In the genomic region with DNA sequence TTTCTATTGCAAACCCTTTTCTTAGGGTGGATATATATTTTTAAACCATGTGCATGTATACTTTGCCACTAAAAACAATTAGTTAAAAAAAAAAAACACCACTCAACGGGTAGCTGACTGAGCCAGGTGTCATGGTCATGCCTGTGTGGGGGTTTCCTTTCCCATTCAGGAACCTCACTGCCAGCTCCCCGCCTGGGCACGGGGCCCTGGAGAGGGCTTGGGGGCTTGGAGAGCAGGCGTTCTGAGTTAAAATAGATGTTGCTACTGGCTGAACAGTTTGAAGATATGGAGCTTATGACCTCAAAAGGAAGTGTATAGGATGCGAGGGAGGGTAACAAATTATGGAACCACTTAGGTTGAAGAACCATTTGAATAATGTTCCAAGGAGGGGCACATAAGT, we compare ENCODE assay signal across 19 cellular contexts. TPM values are rescaled to one million over a fixed set of nuclear protein-coding genes. Genes with fewer than 3 reads are reported as not detected.
DNase-seq lines count a peak whose midpoint lies in the region; ATAC-seq and TF ChIP-seq lines count a peak whose summit lies in the region.
"Had no signal": no experiment of that assay in that cellular context is flagged by ENCODE, and none has a peak within 500 bp of the region (broad histone marks: within the 10 kb centered on the region; RNA-seq: fewer than 3 reads in every experiment).

No MANE protein-coding gene starts in this region.

- no peak overlapping the region for H3K4me3 ChIP-seq in gastrocnemius medialis
- H3K4me3 ChIP-seq: A549, ascending aorta, neural progenitor cell had no signal

- no peaks in the 10 kb centered on the region for H3K9me3 ChIP-seq in gastrocnemius medialis
- H3K9me3 ChIP-seq: A549, ascending aorta had no signal

- intact Hi-C loops in gastrocnemius medialis (cut with DNase I; ENCODE audit: low total_unique reads) = no loop called here

- H3K27me3 ChIP-seq in gastrocnemius medialis = no peaks in the 10 kb centered on the region
- H3K27me3 ChIP-seq: ascending aorta, neural progenitor cell had no signal

- in situ Hi-C loops in gastrocnemius medialis (cut with MboI; ENCODE audit: low sequenced_read_pairs in 4 of 4) = loop anchor here in 1 of 4 donors (25.0 kb wide), 1 partner anchor 1299 kb away; the partner anchor contains the start of gene RAE1

- peaks cover 53 to 54% of the 10 kb centered on the region in 2 donors for H3K4me1 ChIP-seq in gastrocnemius medialis

- H3K27me3 Mint-ChIP-seq in activated CD8-positive, alpha-beta memory T cell treated with anti-CD3 and anti-CD28 coated beads, Interleukin-2, amount 10 ng/mL, durations not matched to agents 7 days and 5 days = no peaks in the 10 kb centered on the region
- H3K27me3 Mint-ChIP-seq in T-helper 1 cell treated with Interleukin-12 subunit alpha and Interleukin-12 subunit beta and Interleukin-4 antibody, amounts not matched to agents 30 μg/mL and 1 μg/mL, for 36 hours (ENCODE audit: low read depth) = no peaks in the 10 kb centered on the region
- H3K27me3 Mint-ChIP-seq in activated naive CD8-positive, alpha-beta T cell treated with anti-CD3 and anti-CD28 coated beads, Interleukin-2, amount 50 U/mL, for 24 hours = no peaks in the 10 kb centered on the region
- H3K27me3 Mint-ChIP-seq: stimulated activated naive B cell treated with anti-CD40 and anti-IgM and Interleukin-4, amounts not matched to agents 10 μg/mL and 1 μg/mL and 100 μg/mL, for 72 hours had no signal

- ATAC-seq in activated CD8-positive, alpha-beta memory T cell treated with anti-CD3 and anti-CD28 coated beads, Interleukin-2, amount 10 ng/mL, durations not matched to agents 7 days and 5 days = no peak
- ATAC-seq in activated naive CD8-positive, alpha-beta T cell treated with anti-CD3 and anti-CD28 coated beads, Interleukin-2, amount 50 U/mL, for 24 hours = no peak
- ATAC-seq in gastrocnemius medialis = no peak
- no peak for ATAC-seq in GM21529 (IDR thresholded peaks at IDR 0.05; ENCODE audit: unreplicated experiment)
- ATAC-seq: A549; sciatic nerve; stimulated activated naive B cell treated with anti-CD40 and anti-IgM and Interleukin-4, amounts not matched to agents 10 μg/mL and 1 μg/mL and 100 μg/mL, for 72 hours had no signal

- H3K36me3 ChIP-seq in gastrocnemius medialis = no peaks in the 10 kb centered on the region
- H3K36me3 ChIP-seq: neural progenitor cell had no signal

- H3K27ac Mint-ChIP-seq in activated CD8-positive, alpha-beta memory T cell treated with anti-CD3 and anti-CD28 coated beads, Interleukin-2, amount 10 ng/mL, durations not matched to agents 7 days and 5 days = peak overlapping the region; percentile 92
- H3K27ac Mint-ChIP-seq in T-helper 1 cell treated with Interleukin-12 subunit alpha and Interleukin-12 subunit beta and Interleukin-4 antibody, amounts not matched to agents 30 μg/mL and 1 μg/mL, for 36 hours = peak overlapping the region; percentile 97
- peak overlapping the region; percentile 92 for H3K27ac Mint-ChIP-seq in activated naive CD8-positive, alpha-beta T cell treated with anti-CD3 and anti-CD28 coated beads, Interleukin-2, amount 50 U/mL, for 24 hours
- H3K27ac Mint-ChIP-seq: neural progenitor cell had no signal

- TF ChIP-seq CTCF in gastrocnemius medialis (IDR thresholded peaks at IDR 0.05 in 4 of 5, conservative IDR thresholded peaks at IDR 0.05 in 1 of 5) = no peak

- CTCF ChIA-PET in activated CD8-positive, alpha-beta memory T cell treated with anti-CD3 and anti-CD28 coated beads, Interleukin-2, amount 10 ng/mL, durations not matched to agents 7 days and 5 days (lab: Charles Lee) = interaction anchor here (0.7 to 2.5 kb wide), 4 partner anchors 9 to 692 kb away, joined by 3 to 19 read pairs (median 4); partner anchors contain the start of gene STX16

- H3K36me3 Mint-ChIP-seq in activated CD8-positive, alpha-beta memory T cell treated with anti-CD3 and anti-CD28 coated beads, Interleukin-2, amount 10 ng/mL, durations not matched to agents 7 days and 5 days = peaks cover 50% of the 10 kb centered on the region
- H3K36me3 Mint-ChIP-seq in T-helper 1 cell treated with Interleukin-12 subunit alpha and Interleukin-12 subunit beta and Interleukin-4 antibody, amounts not matched to agents 30 μg/mL and 1 μg/mL, for 36 hours (ENCODE audit: low read depth) = peaks cover 34% of the 10 kb centered on the region
- H3K36me3 Mint-ChIP-seq in activated naive CD8-positive, alpha-beta T cell treated with anti-CD3 and anti-CD28 coated beads, Interleukin-2, amount 50 U/mL, for 24 hours (ENCODE audit: low read depth) = peaks cover 32% of the 10 kb centered on the region
- H3K36me3 Mint-ChIP-seq: neural progenitor cell had no signal

- H3K4me3 Mint-ChIP-seq in activated CD8-positive, alpha-beta memory T cell treated with anti-CD3 and anti-CD28 coated beads, Interleukin-2, amount 10 ng/mL, durations not matched to agents 7 days and 5 days = peak overlapping the region; percentile 28
- peak overlapping the region; percentile 81 for H3K4me3 Mint-ChIP-seq in T-helper 1 cell treated with Interleukin-12 subunit alpha and Interleukin-12 subunit beta and Interleukin-4 antibody, amounts not matched to agents 30 μg/mL and 1 μg/mL, for 36 hours
- peak overlapping the region; percentile 67 for H3K4me3 Mint-ChIP-seq in activated naive CD8-positive, alpha-beta T cell treated with anti-CD3 and anti-CD28 coated beads, Interleukin-2, amount 50 U/mL, for 24 hours
- H3K4me3 Mint-ChIP-seq: neural progenitor cell; stimulated activated naive B cell treated with anti-CD40 and anti-IgM and Interleukin-4, amounts not matched to agents 10 μg/mL and 1 μg/mL and 100 μg/mL, for 72 hours had no signal

- H3K4me1 Mint-ChIP-seq in activated CD8-positive, alpha-beta memory T cell treated with anti-CD3 and anti-CD28 coated beads, Interleukin-2, amount 10 ng/mL, durations not matched to agents 7 days and 5 days = peaks cover 76% of the 10 kb centered on the region
- H3K4me1 Mint-ChIP-seq in T-helper 1 cell treated with Interleukin-12 subunit alpha and Interleukin-12 subunit beta and Interleukin-4 antibody, amounts not matched to agents 30 μg/mL and 1 μg/mL, for 36 hours (ENCODE audit: low read depth) = peaks cover 67% of the 10 kb centered on the region
- peaks cover 88% of the 10 kb centered on the region for H3K4me1 Mint-ChIP-seq in activated naive CD8-positive, alpha-beta T cell treated with anti-CD3 and anti-CD28 coated beads, Interleukin-2, amount 50 U/mL, for 24 hours

- H3K9me3 Mint-ChIP-seq in activated CD8-positive, alpha-beta memory T cell treated with anti-CD3 and anti-CD28 coated beads, Interleukin-2, amount 10 ng/mL, durations not matched to agents 7 days and 5 days (ENCODE audit: low read depth) = no peaks in the 10 kb centered on the region
- H3K9me3 Mint-ChIP-seq in T-helper 1 cell treated with Interleukin-12 subunit alpha and Interleukin-12 subunit beta and Interleukin-4 antibody, amounts not matched to agents 30 μg/mL and 1 μg/mL, for 36 hours = no peaks in the 10 kb centered on the region
- H3K9me3 Mint-ChIP-seq in activated naive CD8-positive, alpha-beta T cell treated with anti-CD3 and anti-CD28 coated beads, Interleukin-2, amount 50 U/mL, for 24 hours = no peaks in the 10 kb centered on the region
- H3K9me3 Mint-ChIP-seq: neural progenitor cell; stimulated activated naive B cell treated with anti-CD40 and anti-IgM and Interleukin-4, amounts not matched to agents 10 μg/mL and 1 μg/mL and 100 μg/mL, for 72 hours had no signal

- H3K27ac ChIP-seq in gastrocnemius medialis = peak overlapping the region; percentile 43 to 68 (median 54)
- H3K27ac ChIP-seq: A549, ascending aorta, epithelial cell of prostate, neural progenitor cell, VCaP had no signal

- TF ChIP-seq POLR2A in gastrocnemius medialis (IDR thresholded peaks at IDR 0.05) = no peak

- DNase-seq in activated CD8-positive, alpha-beta memory T cell treated with anti-CD3 and anti-CD28 coated beads, Interleukin-2, amount 10 ng/mL, durations not matched to agents 7 days and 5 days = no peak
- no peak for DNase-seq in activated CD8-positive, alpha-beta memory T cell treated with anti-CD3 and anti-CD28 coated beads, Interleukin-2, amount 50 U/mL, for 48 hours
- no peak for DNase-seq in activated naive CD8-positive, alpha-beta T cell treated with anti-CD3 and anti-CD28 coated beads, Interleukin-2, amount 50 U/mL, for 24 hours
- DNase-seq in gastrocnemius medialis (no peak), SK-N-DZ (ENCODE audit: low spot score) (no peak)
- DNase-seq in stimulated activated CD8-positive, alpha-beta memory T cell treated with anti-CD3 and anti-CD28 coated beads, Interleukin-4, amount 100 ng/mL, for 48 hours = no peak
- DNase-seq: H7; mammary epithelial cell; NCI-H187 treated with DMSO at 0.1 percent for 48 hours; NCI-H526; stimulated activated naive B cell treated with anti-CD40 and anti-IgM and Interleukin-4, amounts not matched to agents 10 μg/mL and 1 μg/mL and 100 μg/mL, for 72 hours had no signal

RNA-seq across cellular contexts. Expression of gene STX16, which starts 9.8 kb away (rescaled TPM):
- total RNA-seq in activated CD8-positive, alpha-beta memory T cell treated with anti-CD3 and anti-CD28 coated beads, Interleukin-2, amount 10 ng/mL, durations not matched to agents 7 days and 5 days = 100 to 1,000 TPM; 120 to 165 TPM
- total RNA-seq in gastrocnemius medialis = 10 to 100 TPM in 3 of 4 donors, 1 to 10 TPM in 1; 9.2 to 34.3 (median 20.4) TPM
- polyA plus RNA-seq in SK-N-DZ (2014; cell fraction: cytosol; rRNA removed) = 14.1 and 16.8 TPM in 2 replicates
- polyA plus RNA-seq in SK-N-DZ (2014; cell fraction: nucleus; rRNA removed) = 88.4 and 135 TPM in 2 replicates

RNA-seq across cellular contexts. Expression of gene NPEPL1, which starts 31.7 kb away (rescaled TPM):
- 10 to 100 TPM; 19.3 to 30.4 TPM for total RNA-seq in activated CD8-positive, alpha-beta memory T cell treated with anti-CD3 and anti-CD28 coated beads, Interleukin-2, amount 10 ng/mL, durations not matched to agents 7 days and 5 days
- 10 to 100 TPM; 18.1 to 51.5 (median 34.3) TPM for total RNA-seq in gastrocnemius medialis
- polyA plus RNA-seq in SK-N-DZ (2014; cell fraction: cytosol; rRNA removed) = 1.6 and 4.8 TPM in 2 replicates
- polyA plus RNA-seq in SK-N-DZ (2014; cell fraction: nucleus; rRNA removed) = 111 and 125 TPM in 2 replicates

Comparison
In these comparisons a context has a peak if more than half of its experiments do, and no peak if none do; other contexts are left out.
1. H3K4me3 Mint-ChIP-seq: peak in every context shown above with its lines; median percentile 81 in T-helper 1 cell treated with Interleukin-12 subunit alpha and Interleukin-12 subunit beta and Interleukin-4 antibody, amounts not matched to agents 30 μg/mL and 1 μg/mL, for 36 hours; 67 in activated naive CD8-positive, alpha-beta T cell treated with anti-CD3 and anti-CD28 coated beads, Interleukin-2, amount 50 U/mL, for 24 hours; 28 in activated CD8-positive, alpha-beta memory T cell treated with anti-CD3 and anti-CD28 coated beads, Interleukin-2, amount 10 ng/mL, durations not matched to agents 7 days and 5 days.